ENCODE assay signal across 1 cellular context in genomic region chr5:140357731-140358093, GRCh38.
TF ChIP-seq lines count a peak whose summit lies in the region.

No MANE protein-coding gene starts in this region.

TF ChIP-seq in HepG2, 621 proteins besides CTCF, POLR2A, EP300 and RAD21 (continues in another document):
- TF ChIP-seq ISL2 (CRISPR knock-in tag; IDR thresholded peaks at IDR 0.05) (0 out of 2 replicates have a peak, but pooled peaks have one; percentile 26), MED8 (CRISPR knock-in tag; IDR thresholded peaks at IDR 0.05; ENCODE audit: insufficient replicate concordance) (no peak), HOXA5 (CRISPR knock-in tag; IDR thresholded peaks at IDR 0.05) (0 out of 2 replicates have a peak, but pooled peaks have one; percentile 58), CEBPZ (IDR thresholded peaks at IDR 0.05; ENCODE audit: low read length) (no peak), JUN (CRISPR knock-in tag; IDR thresholded peaks at IDR 0.05) (peak; percentile 91), ZBTB7A (CRISPR knock-in tag; IDR thresholded peaks at IDR 0.05) (no peak), ZNF768 (CRISPR knock-in tag; IDR thresholded peaks at IDR 0.05) (no peak), BATF2 (CRISPR knock-in tag; IDR thresholded peaks at IDR 0.05) (no peak), SAP130 (CRISPR knock-in tag; IDR thresholded peaks at IDR 0.05; ENCODE audit: low read depth) (peak; percentile 46), ZKSCAN1 (IDR thresholded peaks at IDR 0.05; ENCODE audit: low read length) (peak; percentile 46; the same call in 1 of the 2 replicates), HMGXB3 (CRISPR knock-in tag; IDR thresholded peaks at IDR 0.05; ENCODE audit: borderline replicate concordance) (0 out of 2 replicates have a peak, but pooled peaks have one; percentile 29), ZNF598 (CRISPR knock-in tag; IDR thresholded peaks at IDR 0.05; ENCODE audit: borderline replicate concordance) (0 out of 2 replicates have a peak, but pooled peaks have one; percentile 57), ZMYM3 (CRISPR knock-in tag; IDR thresholded peaks at IDR 0.05) (peak; percentile 86), ZNF18 (CRISPR knock-in tag; IDR thresholded peaks at IDR 0.05; ENCODE audit: insufficient replicate concordance) (no peak), NFRKB (IDR thresholded peaks at IDR 0.05) (no peak), POGK (CRISPR knock-in tag; conservative IDR thresholded peaks at IDR 0.05) (no peak), FOXA3 (CRISPR knock-in tag; IDR thresholded peaks at IDR 0.05) (no peak), GABPB1 (CRISPR knock-in tag; IDR thresholded peaks at IDR 0.05) (peak; percentile 31; the same call in 1 of the 2 replicates), GATAD1 (CRISPR knock-in tag; IDR thresholded peaks at IDR 0.05) (no peak), NPAS2 (CRISPR knock-in tag; IDR thresholded peaks at IDR 0.05; ENCODE audit: borderline replicate concordance) (no peak), CENPT (CRISPR knock-in tag; IDR thresholded peaks at IDR 0.05; ENCODE audit: low read depth) (no peak), ZNF580 (CRISPR knock-in tag; IDR thresholded peaks at IDR 0.05; ENCODE audit: borderline replicate concordance, low read depth) (peak; percentile 48; the same call in 1 of the 2 replicates), CCAR2 (optimal IDR thresholded peaks at IDR 0.05; ENCODE audit: low read depth, low read length) (no peak), ARID3A (IDR thresholded peaks at IDR 0.05; ENCODE audit: low read depth, low read length) (peak; percentile 45; the same call in 1 of the 2 replicates), ZNF614 (CRISPR knock-in tag; IDR thresholded peaks at IDR 0.05; ENCODE audit: borderline replicate concordance) (no peak), ZBTB40 (IDR thresholded peaks at IDR 0.05) (no peak), ZBTB40 (CRISPR knock-in tag; IDR thresholded peaks at IDR 0.05) (peak; percentile 83), ZFX (CRISPR knock-in tag; IDR thresholded peaks at IDR 0.05; ENCODE audit: low read depth) (peak; percentile 68), ZNF883 (CRISPR knock-in tag; IDR thresholded peaks at IDR 0.05; ENCODE audit: not compliant biosample characterization) (no peak), HHEX (CRISPR knock-in tag; IDR thresholded peaks at IDR 0.05) (0 out of 2 replicates have a peak, but pooled peaks have one; percentile 18), ZNF576 (CRISPR knock-in tag; IDR thresholded peaks at IDR 0.05) (no peak), EEA1 (CRISPR knock-in tag; IDR thresholded peaks at IDR 0.05; ENCODE audit: borderline replicate concordance) (no peak), FOXA1 (IDR thresholded peaks at IDR 0.05) (no peak), FOXA1 (CRISPR knock-in tag; IDR thresholded peaks at IDR 0.05) (no peak), HOXA3 (CRISPR knock-in tag; IDR thresholded peaks at IDR 0.05) (peak; percentile 47; the same call in 1 of the 2 replicates)
